Comparison of ENCODE assay signal across 1 cellular context in the genomic region with DNA sequence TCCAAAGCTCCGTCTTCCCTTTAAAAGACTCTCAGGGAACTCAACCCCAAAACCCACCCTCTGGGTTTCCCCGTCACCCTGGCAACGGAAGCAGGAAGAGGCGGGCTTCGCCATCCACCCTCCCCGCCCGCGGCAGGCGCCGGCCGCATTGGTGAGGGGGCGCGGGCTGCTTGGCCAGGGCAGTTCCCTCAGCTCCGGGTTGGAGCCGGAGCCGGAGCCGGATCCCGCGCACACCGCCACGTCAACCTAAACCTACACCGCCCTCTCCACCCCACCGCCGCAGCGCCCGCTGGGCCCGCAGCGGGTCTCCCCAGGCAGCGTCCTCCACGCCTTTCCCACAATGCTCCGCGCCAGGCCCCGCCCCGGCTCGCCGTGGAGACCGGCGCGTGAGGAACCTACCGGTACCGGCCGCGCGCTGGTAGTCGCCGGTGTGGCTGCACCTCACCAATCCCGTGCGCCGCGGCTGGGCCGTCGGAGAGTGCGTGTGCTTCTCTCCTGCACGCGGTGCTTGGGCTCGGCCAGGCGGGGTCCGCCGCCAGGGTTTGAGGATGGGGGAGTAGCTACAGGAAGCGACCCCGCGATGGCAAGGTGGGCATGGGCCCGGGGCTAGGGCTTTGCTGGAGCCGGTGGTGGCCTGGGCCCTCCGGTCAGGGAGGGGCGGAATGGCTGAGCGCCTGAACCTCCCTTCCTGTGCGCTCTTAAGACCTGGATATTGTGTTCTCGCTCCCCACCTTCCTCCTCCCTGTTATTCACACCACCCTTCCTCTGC.
TF ChIP-seq lines count a peak whose summit lies in the region.

A gene with protein sequence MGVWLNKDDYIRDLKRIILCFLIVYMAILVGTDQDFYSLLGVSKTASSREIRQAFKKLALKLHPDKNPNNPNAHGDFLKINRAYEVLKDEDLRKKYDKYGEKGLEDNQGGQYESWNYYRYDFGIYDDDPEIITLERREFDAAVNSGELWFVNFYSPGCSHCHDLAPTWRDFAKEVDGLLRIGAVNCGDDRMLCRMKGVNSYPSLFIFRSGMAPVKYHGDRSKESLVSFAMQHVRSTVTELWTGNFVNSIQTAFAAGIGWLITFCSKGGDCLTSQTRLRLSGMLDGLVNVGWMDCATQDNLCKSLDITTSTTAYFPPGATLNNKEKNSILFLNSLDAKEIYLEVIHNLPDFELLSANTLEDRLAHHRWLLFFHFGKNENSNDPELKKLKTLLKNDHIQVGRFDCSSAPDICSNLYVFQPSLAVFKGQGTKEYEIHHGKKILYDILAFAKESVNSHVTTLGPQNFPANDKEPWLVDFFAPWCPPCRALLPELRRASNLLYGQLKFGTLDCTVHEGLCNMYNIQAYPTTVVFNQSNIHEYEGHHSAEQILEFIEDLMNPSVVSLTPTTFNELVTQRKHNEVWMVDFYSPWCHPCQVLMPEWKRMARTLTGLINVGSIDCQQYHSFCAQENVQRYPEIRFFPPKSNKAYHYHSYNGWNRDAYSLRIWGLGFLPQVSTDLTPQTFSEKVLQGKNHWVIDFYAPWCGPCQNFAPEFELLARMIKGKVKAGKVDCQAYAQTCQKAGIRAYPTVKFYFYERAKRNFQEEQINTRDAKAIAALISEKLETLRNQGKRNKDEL (plus strand): TSS at position 362 of the 769 bp plus-strand sequence. CDS start 1,830 bp downstream, outside the sequence.

TF ChIP-seq in Ishikawa, 13 proteins besides CTCF, POLR2A, EP300 and RAD21 (continued from another document):
- TF ChIP-seq TEAD4 (IDR thresholded peaks at IDR 0.05) (no peak), CEBPB (IDR thresholded peaks at IDR 0.05) (no peak), TCF12 (IDR thresholded peaks at IDR 0.05; ENCODE audit: low read depth) (peak; percentile 34; the same call in 1 of the 2 replicates), NFIC (IDR thresholded peaks at IDR 0.05) (no peak), FOXM1 (IDR thresholded peaks at IDR 0.05; ENCODE audit: borderline replicate concordance, low read depth) (no peak)
- TF ChIP-seq, protein P1, sequence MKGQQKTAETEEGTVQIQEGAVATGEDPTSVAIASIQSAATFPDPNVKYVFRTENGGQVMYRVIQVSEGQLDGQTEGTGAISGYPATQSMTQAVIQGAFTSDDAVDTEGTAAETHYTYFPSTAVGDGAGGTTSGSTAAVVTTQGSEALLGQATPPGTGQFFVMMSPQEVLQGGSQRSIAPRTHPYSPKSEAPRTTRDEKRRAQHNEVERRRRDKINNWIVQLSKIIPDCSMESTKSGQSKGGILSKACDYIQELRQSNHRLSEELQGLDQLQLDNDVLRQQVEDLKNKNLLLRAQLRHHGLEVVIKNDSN (IDR thresholded peaks at IDR 0.05): no peak
